18 cellular contexts compared by ENCODE assay signal in the genomic region with DNA sequence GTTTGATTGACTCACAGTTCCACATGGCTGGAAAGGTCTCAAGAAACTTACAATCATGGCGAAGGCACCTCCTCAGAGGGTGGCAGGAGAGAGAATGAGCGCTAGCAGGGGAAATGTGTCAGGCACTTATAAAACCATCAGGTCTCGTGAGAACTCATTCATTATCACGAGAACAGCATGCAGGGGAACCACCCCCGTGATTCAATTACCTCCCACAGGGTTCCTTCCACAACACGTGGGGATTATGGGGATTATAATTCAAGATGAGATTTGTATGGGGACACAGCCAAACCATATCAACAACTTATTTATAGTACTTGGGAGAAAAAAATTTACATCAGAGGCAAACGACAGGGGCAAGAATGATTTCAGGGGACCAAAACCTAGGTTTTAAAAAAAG. TPM values are rescaled to one million over a fixed set of nuclear protein-coding genes. Genes with fewer than 3 reads are reported as not detected.
DNase-seq lines count a peak whose midpoint lies in the region; ATAC-seq and TF ChIP-seq lines count a peak whose summit lies in the region.
"Had no signal": no experiment of that assay in that cellular context is flagged by ENCODE, and none has a peak within 500 bp of the region (broad histone marks: within the 10 kb centered on the region; RNA-seq: fewer than 3 reads in every experiment).

No MANE protein-coding gene starts in this region.

- intact Hi-C loops in psoas muscle (cut with DNase I) (loop anchor here (5.0 kb wide), 2 partner anchors 37 to 42 kb away; no protein-coding TSS in a partner anchor), breast epithelium (cut with DNase I; ENCODE audit: low total_unique reads) (loop anchor here (5.0 kb wide), 1 partner anchor 642 kb away; no protein-coding TSS in a partner anchor)

- H3K4me1 ChIP-seq in ACC112 (ENCODE audit: control insufficient read depth, insufficient read depth, low read length, unreplicated experiment) (peaks cover 39% of the 10 kb centered on the region), psoas muscle (peaks cover 21% of the 10 kb centered on the region), breast epithelium (peaks cover 0 to 3% of the 10 kb centered on the region in 2 donors)
- H3K4me1 ChIP-seq: BE2C had no signal

- DNase-seq in G401 (ENCODE audit: low spot score) = peak; percentile 32
- DNase-seq in caudate nucleus (lab: John Stamatoyannopoulos, UW) = peak in 10 of 61 donors; percentile 2 to 45 (median 24)
- no peak for DNase-seq in psoas muscle
- no peak for DNase-seq in islet precursor cell
- no peak for DNase-seq in breast epithelium (ENCODE audit: low spot score in 2 of 2)
- DNase-seq: activated CD4-positive, CD25-positive, alpha-beta regulatory T cell treated with anti-CD3 and anti-CD28 coated beads, Interleukin-2, amount 50 U/mL, for 72 hours; activated CD8-positive, alpha-beta memory T cell treated with anti-CD3 and anti-CD28 coated beads, Interleukin-2, amount 50 U/mL, for 48 hours; activated effector memory CD4-positive, alpha-beta T cell treated with anti-CD3 and anti-CD28 coated beads, Interleukin-2, amount 50 U/mL, for 16 hours; amniotic stem cell; BE2C; effector memory CD8-positive, alpha-beta T cell; NCI-H1105 treated with DMSO at 0.1 percent for 48 hours; NCI-H774; Peyer's patch; T1000 had no signal

- H3K79me2 ChIP-seq in ACC112 (ENCODE audit: control insufficient read depth, insufficient read depth, low read length, unreplicated experiment) = peaks cover 89% of the 10 kb centered on the region

- no peak for TF ChIP-seq CTCF in psoas muscle (IDR thresholded peaks at IDR 0.05)
- no peak for TF ChIP-seq CTCF in breast epithelium (IDR thresholded peaks at IDR 0.05)

- H2AFZ ChIP-seq in ACC112 (ENCODE audit: low read length, unreplicated experiment) = no peak overlapping the region

- H3K4me3 ChIP-seq in ACC112 (ENCODE audit: low read depth, low read length) (peak overlapping the region; percentile 87; the same call in 1 of the 2 replicates), psoas muscle (no peak overlapping the region), breast epithelium (no peak overlapping the region)
- H3K4me3 ChIP-seq: Peyer's patch had no signal

- H3K27me3 ChIP-seq in ACC112 (ENCODE audit: insufficient read depth, low read length) (no peaks in the 10 kb centered on the region), psoas muscle (ENCODE audit: insufficient read depth in 3 of 3, low read length in 2 of 3) (no peaks in the 10 kb centered on the region), breast epithelium (no peaks in the 10 kb centered on the region)
- H3K27me3 ChIP-seq: Peyer's patch had no signal

- WGBS in psoas muscle, 3 donors = 43 to 60% (median 48%) methylated on average over 7 of the region's 7 CpGs

- in situ Hi-C loops in G401 (cut with HindIII; ENCODE audit: low sequenced_read_pairs) = no loop called here

- TF ChIP-seq POLR2A in breast epithelium (IDR thresholded peaks at IDR 0.05) = no peak

- H3K27ac ChIP-seq in ACC112 (ENCODE audit: low read depth, low read length) (peak overlapping the region; percentile 74), caudate nucleus (ENCODE audit: low read depth, low read length) (peak overlapping the region; percentile 9), psoas muscle (peak overlapping the region; percentile 97), breast epithelium (peak overlapping the region in 1 of 2 donors; percentile 53)

- no peaks in the 10 kb centered on the region for H3K9me3 ChIP-seq in psoas muscle
- no peaks in the 10 kb centered on the region for H3K9me3 ChIP-seq in breast epithelium
- H3K9me3 ChIP-seq: BE2C, Peyer's patch had no signal

- ATAC-seq in psoas muscle = no peak
- no peak for ATAC-seq in HG03108 (IDR thresholded peaks at IDR 0.05; ENCODE audit: unreplicated experiment)
- ATAC-seq in GM18519 (IDR thresholded peaks at IDR 0.05; ENCODE audit: low FRiP score, unreplicated experiment) = no peak
- ATAC-seq: effector memory CD8-positive, alpha-beta T cell had no signal

- H3K36me3 ChIP-seq in ACC112 (ENCODE audit: insufficient read depth, low read length) (peaks cover 20% of the 10 kb centered on the region), psoas muscle (ENCODE audit: insufficient read depth in 1 of 2, low read depth in 1 of 2) (no peaks in the 10 kb centered on the region), breast epithelium (no peaks in the 10 kb centered on the region)
- H3K36me3 ChIP-seq: BE2C, Peyer's patch had no signal

RNA-seq across cellular contexts. Expression of a gene that starts 3.0 kb away (rescaled TPM):
- 28.7 and 35.1 TPM in 2 replicates for total RNA-seq in G401 (2014; rRNA removed; shearing (Covaris generic))
- total RNA-seq in psoas muscle (10 to 100 TPM; 11.2 to 19.5 (median 14.2) TPM), breast epithelium (10 to 100 TPM; 53.0 to 68.5 (median 56.3) TPM)
- 1 to 10 TPM; 5.1 to 9.3 (median 6.9) TPM for polyA plus RNA-seq in psoas muscle
